In genomic region chr3:16085410-16085809, GRCh38 we compare ENCODE assay signal across 21 cellular contexts.
DNase-seq lines count a peak whose midpoint lies in the region; ATAC-seq and TF ChIP-seq lines count a peak whose summit lies in the region.
"Had no signal": no experiment of that assay in that cellular context is flagged by ENCODE, and none has a peak within 500 bp of the region (broad histone marks: within the 10 kb centered on the region; RNA-seq: fewer than 3 reads in every experiment).

No MANE protein-coding gene starts in this region.

- H3K27me3 ChIP-seq in gastrocnemius medialis = no peaks in the 10 kb centered on the region

- H3K36me3 ChIP-seq in gastrocnemius medialis = no peaks in the 10 kb centered on the region
- H3K36me3 ChIP-seq: lower lobe of right lung, neutrophil, WERI-Rb-1 had no signal

- H3K4me3 ChIP-seq in AG10803 (ENCODE audit: low read length) = no peak overlapping the region
- H3K4me3 ChIP-seq in fibroblast of the aortic adventitia (ENCODE audit: low read depth, low read length) = no peak overlapping the region
- H3K4me3 ChIP-seq in gastrocnemius medialis = peak overlapping the region in 2 of 4 donors; percentile 7 to 23
- H3K4me3 ChIP-seq: lower lobe of right lung had no signal

- no peak for TF ChIP-seq POLR2A in gastrocnemius medialis (IDR thresholded peaks at IDR 0.05)

- peak; percentile 57 to 65 for ATAC-seq in gastrocnemius medialis
- ATAC-seq in activated CD4-positive, CD25-positive, alpha-beta regulatory T cell treated with anti-CD3 and anti-CD28 coated beads, Interleukin-2, amount 50 U/mL, for 24 hours = no peak
- ATAC-seq: activated naive CD8-positive, alpha-beta T cell treated with anti-CD3 and anti-CD28 coated beads, Interleukin-2, amount 50 U/mL, for 24 hours; lower lobe of right lung had no signal

- DNase-seq in AG10803 (ENCODE audit: low read depth) (peak; percentile 64), fibroblast of the aortic adventitia (ENCODE audit: low read depth) (peak; percentile 41), gastrocnemius medialis (no peak), NCI-H774 (lab: John Stamatoyannopoulos, UW) (no peak), NCI-H2171 (lab: John Stamatoyannopoulos, UW) (no peak), NCI-H1092 treated with DMSO at 0.1 percent for 48 hours (lab: John Stamatoyannopoulos, UW) (no peak)
- DNase-seq: activated CD4-positive, alpha-beta T cell treated with anti-CD3 and anti-CD28 coated beads, Interleukin-2, amount 50 U/mL, for 4 hours; activated CD8-positive, alpha-beta memory T cell treated with anti-CD3 and anti-CD28 coated beads, Interleukin-2, amount 50 U/mL, for 48 hours; activated naive CD8-positive, alpha-beta T cell treated with anti-CD3 and anti-CD28 coated beads, Interleukin-2, amount 50 U/mL, for 24 hours; foreskin melanocyte; lower lobe of right lung; NCI-H1436 treated with DMSO at 0.1 percent for 48 hours; NCI-H510A treated with DMSO at 0.1 percent for 48 hours; stimulated activated CD4-positive, alpha-beta T cell treated with anti-CD3 and anti-CD28 coated beads, Interleukin-12 subunit alpha, Interleukin-12 subunit beta, amount 100 ng/mL, for 4 hours; stimulated activated CD4-positive, alpha-beta T cell treated with anti-CD3 and anti-CD28 coated beads, Interleukin-4, amount 100 ng/mL, for 4 hours; WERI-Rb-1 had no signal

- TF ChIP-seq CTCF in AG10803 (conservative IDR thresholded peaks at IDR 0.05; ENCODE audit: low read length) (no peak), fibroblast of the aortic adventitia (IDR thresholded peaks at IDR 0.05; ENCODE audit: insufficient read depth, low read length) (no peak), gastrocnemius medialis (IDR thresholded peaks at IDR 0.05 in 4 of 5, conservative IDR thresholded peaks at IDR 0.05 in 1 of 5) (no peak)

- no peaks in the 10 kb centered on the region for H3K9me3 ChIP-seq in gastrocnemius medialis
- H3K9me3 ChIP-seq: neutrophil had no signal

- peak overlapping the region; percentile 87 for H3K27ac ChIP-seq in angular gyrus (ENCODE audit: low read depth, low read length)
- peak overlapping the region; percentile 65 to 73 (median 66) for H3K27ac ChIP-seq in gastrocnemius medialis
- H3K27ac ChIP-seq: C4-2B, lower lobe of right lung, neutrophil, RWPE1, WERI-Rb-1 had no signal

- in situ Hi-C loops in gastrocnemius medialis (cut with MboI; ENCODE audit: low sequenced_read_pairs in 4 of 4) = no loop called here

- intact Hi-C loops in gastrocnemius medialis (cut with DNase I; ENCODE audit: low total_unique reads) = no loop called here

- H3K4me1 ChIP-seq in gastrocnemius medialis = peaks cover 23 to 33% of the 10 kb centered on the region in 2 donors

Comparison
In these comparisons a context has a peak if more than half of its experiments do, and no peak if none do; other contexts are left out.
1. DNase-seq: peak in AG10803 (single experiment) and fibroblast of the aortic adventitia (single experiment); none in gastrocnemius medialis (0 of 2), NCI-H774 (single experiment), NCI-H2171 (single experiment) and NCI-H1092 treated with DMSO at 0.1 percent for 48 hours (single experiment).
2. ATAC-seq: peak in gastrocnemius medialis (2 of 2); none in activated CD4-positive, CD25-positive, alpha-beta regulatory T cell treated with anti-CD3 and anti-CD28 coated beads, Interleukin-2, amount 50 U/mL, for 24 hours (0 of 2).